ENCODE assay signal across 10 cellular contexts in the genomic region with DNA sequence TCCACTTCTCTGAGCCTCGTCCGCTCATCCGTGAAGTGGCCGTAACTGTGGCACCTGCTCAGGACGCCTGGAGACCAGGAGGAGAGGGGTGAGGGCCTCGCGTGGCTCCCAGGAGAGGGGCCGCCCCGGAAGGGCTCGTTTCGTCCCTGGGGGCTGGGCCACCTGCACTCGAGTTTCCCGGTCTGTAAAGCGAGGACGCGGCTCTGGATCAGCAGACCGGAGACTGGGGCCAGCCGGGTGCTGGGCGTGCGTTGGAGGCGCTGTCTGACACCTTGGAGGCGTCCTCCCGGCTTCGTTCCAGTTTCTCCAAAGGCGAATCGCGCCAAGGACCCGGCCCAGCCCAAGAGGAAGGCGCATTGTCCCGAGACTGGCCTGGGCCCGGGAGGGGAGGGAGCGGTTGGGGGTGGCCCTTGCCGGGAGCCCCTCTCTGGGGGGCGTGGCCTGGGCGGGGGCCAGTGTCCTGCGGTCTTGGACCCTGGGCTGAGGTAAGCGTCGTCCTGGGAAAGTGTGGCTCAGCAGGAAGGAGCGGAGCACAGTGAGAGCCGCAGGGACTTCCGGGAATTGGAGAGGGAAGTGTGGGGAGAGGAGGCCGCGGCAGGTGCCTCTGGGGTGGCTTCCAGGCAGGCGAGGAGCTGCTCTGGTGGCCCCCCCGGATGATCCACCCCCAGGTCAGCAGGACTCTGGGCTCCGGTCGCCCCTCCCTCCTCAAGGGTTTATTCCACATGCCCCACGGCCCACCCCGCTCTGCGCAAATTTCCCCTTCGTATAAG.
DNase-seq lines count a peak whose midpoint lies in the region; ATAC-seq and TF ChIP-seq lines count a peak whose summit lies in the region.
"Had no signal": no experiment of that assay in that cellular context is flagged by ENCODE, and none has a peak within 500 bp of the region (broad histone marks: within the 10 kb centered on the region; RNA-seq: fewer than 3 reads in every experiment).

No MANE protein-coding gene starts in this region.

- POLR2A ChIA-PET in activated CD8-positive, alpha-beta T cell treated with anti-CD3 and anti-CD28 coated beads for 36 hours (lab: Charles Lee): interaction anchor here (0.8 kb wide), 1 partner anchor 19 kb away, joined by 3 read pairs; no protein-coding TSS in a partner anchor
- POLR2A ChIA-PET in activated CD8-positive, alpha-beta T cell treated with anti-CD3 and anti-CD28 coated beads, Interleukin-2, amount 10 ng/mL, durations not matched to agents 7 days and 5 days (lab: Charles Lee): interaction anchor here (0.5 kb wide), 1 partner anchor 266 kb away, joined by 3 read pairs; no protein-coding TSS in a partner anchor

- no peaks in the 10 kb centered on the region for H3K27me3 ChIP-seq in colonic mucosa

- no peak overlapping the region for H3K27ac ChIP-seq in colonic mucosa
- H3K27ac ChIP-seq in mesodermal cell (ENCODE audit: low read depth, low read length, severe bottlenecking): no peak overlapping the region
- H3K27ac ChIP-seq: C4-2B had no signal

- CTCF ChIA-PET in activated CD8-positive, alpha-beta T cell treated with anti-CD3 and anti-CD28 coated beads for 36 hours (lab: Charles Lee): no interaction called here
- CTCF ChIA-PET in activated CD8-positive, alpha-beta T cell treated with anti-CD3 and anti-CD28 coated beads, Interleukin-2, amount 10 ng/mL, durations not matched to agents 7 days and 5 days (lab: Charles Lee): interaction anchor here (1.5 kb wide), 1 partner anchor 28 kb away, joined by 3 read pairs; no protein-coding TSS in a partner anchor

- no peaks in the 10 kb centered on the region for H3K27me3 Mint-ChIP-seq in activated CD8-positive, alpha-beta T cell treated with anti-CD3 and anti-CD28 coated beads for 36 hours
- peaks cover 20% of the 10 kb centered on the region for H3K27me3 Mint-ChIP-seq in activated CD8-positive, alpha-beta T cell treated with anti-CD3 and anti-CD28 coated beads, Interleukin-2, amount 10 ng/mL, durations not matched to agents 7 days and 5 days (ENCODE audit: low read depth)
- peaks cover 35% of the 10 kb centered on the region for H3K27me3 Mint-ChIP-seq in type B pancreatic cell

- WGBS in mesodermal cell (ENCODE audit: insufficient coverage in 2 of 2), 2 experiments: 12 to 15% methylated on average over 41 to 42 of the region's 51 CpGs

- no peak overlapping the region for H3K27ac Mint-ChIP-seq in activated CD8-positive, alpha-beta T cell treated with anti-CD3 and anti-CD28 coated beads for 36 hours
- no peak overlapping the region for H3K27ac Mint-ChIP-seq in activated CD8-positive, alpha-beta T cell treated with anti-CD3 and anti-CD28 coated beads, Interleukin-2, amount 10 ng/mL, durations not matched to agents 7 days and 5 days
- H3K27ac Mint-ChIP-seq in type B pancreatic cell: no peak overlapping the region

- H3K4me1 Mint-ChIP-seq in activated CD8-positive, alpha-beta T cell treated with anti-CD3 and anti-CD28 coated beads for 36 hours (ENCODE audit: low read depth): peaks cover 25% of the 10 kb centered on the region
- H3K4me1 Mint-ChIP-seq in activated CD8-positive, alpha-beta T cell treated with anti-CD3 and anti-CD28 coated beads, Interleukin-2, amount 10 ng/mL, durations not matched to agents 7 days and 5 days (ENCODE audit: low read depth): peaks cover 20% of the 10 kb centered on the region
- H3K4me1 Mint-ChIP-seq in type B pancreatic cell (ENCODE audit: unreplicated experiment): no peaks in the 10 kb centered on the region

- H3K9me3 Mint-ChIP-seq in activated CD8-positive, alpha-beta T cell treated with anti-CD3 and anti-CD28 coated beads for 36 hours: peaks cover 20% of the 10 kb centered on the region
- peaks cover 14% of the 10 kb centered on the region for H3K9me3 Mint-ChIP-seq in activated CD8-positive, alpha-beta T cell treated with anti-CD3 and anti-CD28 coated beads, Interleukin-2, amount 10 ng/mL, durations not matched to agents 7 days and 5 days (ENCODE audit: insufficient read depth)
- peaks cover 12% of the 10 kb centered on the region for H3K9me3 Mint-ChIP-seq in type B pancreatic cell

- intact Hi-C loops in activated CD8-positive, alpha-beta T cell treated with anti-CD3 and anti-CD28 coated beads for 36 hours (cut with micrococcal nuclease): no loop called here
- intact Hi-C loops in colonic mucosa (cut with DNase I): no loop called here

- H3K4me1 ChIP-seq in colonic mucosa (peaks cover 6% of the 10 kb centered on the region), mesodermal cell (ENCODE audit: control insufficient read depth, insufficient read depth, low read length, poor library complexity, severe bottlenecking) (peaks cover 7% of the 10 kb centered on the region)

- peaks cover 15% of the 10 kb centered on the region for H3K36me3 Mint-ChIP-seq in activated CD8-positive, alpha-beta T cell treated with anti-CD3 and anti-CD28 coated beads for 36 hours (ENCODE audit: low read depth)
- peaks cover 7% of the 10 kb centered on the region for H3K36me3 Mint-ChIP-seq in activated CD8-positive, alpha-beta T cell treated with anti-CD3 and anti-CD28 coated beads, Interleukin-2, amount 10 ng/mL, durations not matched to agents 7 days and 5 days (ENCODE audit: low read depth)
- H3K36me3 Mint-ChIP-seq in type B pancreatic cell: no peaks in the 10 kb centered on the region

- TF ChIP-seq CTCF in activated CD8-positive, alpha-beta T cell treated with anti-CD3 and anti-CD28 coated beads for 36 hours (IDR thresholded peaks at IDR 0.05): no peak
- TF ChIP-seq CTCF in colonic mucosa (IDR thresholded peaks at IDR 0.05) (no peak), type B pancreatic cell (conservative IDR thresholded peaks at IDR 0.05) (no peak)

- peak overlapping the region; percentile 3 for H3K4me3 Mint-ChIP-seq in activated CD8-positive, alpha-beta T cell treated with anti-CD3 and anti-CD28 coated beads for 36 hours
- H3K4me3 Mint-ChIP-seq in activated CD8-positive, alpha-beta T cell treated with anti-CD3 and anti-CD28 coated beads, Interleukin-2, amount 10 ng/mL, durations not matched to agents 7 days and 5 days: no peak overlapping the region
- H3K4me3 Mint-ChIP-seq in type B pancreatic cell: no peak overlapping the region

- H3K36me3 ChIP-seq in colonic mucosa (no peaks in the 10 kb centered on the region), mesodermal cell (ENCODE audit: control insufficient read depth, insufficient read depth, low read length) (no peaks in the 10 kb centered on the region)

- H3K9ac ChIP-seq in colonic mucosa (ENCODE audit: low read depth in 2 of 2, low read length in 2 of 2): peak overlapping the region; percentile 26 to 46

- H3K4me3 ChIP-seq in colonic mucosa (peak overlapping the region; percentile 23), mesodermal cell (ENCODE audit: extremely low read depth, insufficient read depth, low read length, poor library complexity, severe bottlenecking) (peak overlapping the region; percentile 19)

- no peak for ATAC-seq in activated CD8-positive, alpha-beta T cell treated with anti-CD3 and anti-CD28 coated beads for 36 hours
- ATAC-seq in activated CD8-positive, alpha-beta T cell treated with anti-CD3 and anti-CD28 coated beads, Interleukin-2, amount 10 ng/mL, durations not matched to agents 7 days and 5 days: no peak
- ATAC-seq in HG03135 (IDR thresholded peaks at IDR 0.05; ENCODE audit: unreplicated experiment) (no peak), GM18519 (IDR thresholded peaks at IDR 0.05; ENCODE audit: low FRiP score, unreplicated experiment) (no peak)

- no peak for DNase-seq in activated CD8-positive, alpha-beta T cell treated with anti-CD3 and anti-CD28 coated beads for 36 hours
- DNase-seq in activated CD8-positive, alpha-beta T cell treated with anti-CD3 and anti-CD28 coated beads, Interleukin-2, amount 10 ng/mL, durations not matched to agents 7 days and 5 days: no peak
- DNase-seq in colonic mucosa (peak; percentile 30), type B pancreatic cell (ENCODE audit: extremely low spot score, unreplicated experiment) (peak; percentile 67), anterior cingulate cortex (lab: John Stamatoyannopoulos, UW) (no peak)
- DNase-seq: NCI-H774 had no signal

- H3K9me3 ChIP-seq in colonic mucosa: no peaks in the 10 kb centered on the region
- no peaks in the 10 kb centered on the region for H3K9me3 ChIP-seq in mesodermal cell (ENCODE audit: control insufficient read depth, low read length)

Comparison
In these comparisons a context has a peak if more than half of its experiments do, and no peak if none do; other contexts are left out.
1. DNase-seq: peak in colonic mucosa (single experiment) and type B pancreatic cell (single experiment); none in activated CD8-positive, alpha-beta T cell treated with anti-CD3 and anti-CD28 coated beads for 36 hours (single experiment), activated CD8-positive, alpha-beta T cell treated with anti-CD3 and anti-CD28 coated beads, Interleukin-2, amount 10 ng/mL, durations not matched to agents 7 days and 5 days (single experiment) and anterior cingulate cortex (0 of 58).